In genomic region chr17:27353469-27354050, GRCh38 we compare ENCODE assay signal across 1 cellular context.
A peak's percentile ranks its signal among the peaks of the same experiment; 100 is the strongest.
TF ChIP-seq lines count a peak whose summit lies in the region.

No MANE protein-coding gene starts in this region.

TF ChIP-seq in K562, 482 proteins besides CTCF, POLR2A, EP300 and RAD21 (continued from another document and continues in another):
- TF ChIP-seq IRF1 (CRISPR knock-in tag; IDR thresholded peaks at IDR 0.05; ENCODE audit: borderline replicate concordance) (no peak), PYGO2 (tag; IDR thresholded peaks at IDR 0.05) (no peak), CC2D1A (IDR thresholded peaks at IDR 0.05) (no peak), BMI1 (IDR thresholded peaks at IDR 0.05; ENCODE audit: low read length) (no peak), RAD51 (IDR thresholded peaks at IDR 0.05; ENCODE audit: borderline replicate concordance, low read depth) (no peak), ZNF282 (CRISPR knock-in tag; IDR thresholded peaks at IDR 0.05) (no peak), DEAF1 (CRISPR knock-in tag; IDR thresholded peaks at IDR 0.05) (0 out of 2 replicates have a peak, but pooled peaks have one; percentile 54), PKNOX1 (IDR thresholded peaks at IDR 0.05) (no peak), ZBTB11 (CRISPR knock-in tag; IDR thresholded peaks at IDR 0.05) (peak in 1 of 3 experiments; percentile 48; a peak in 1 of 6 replicates), CBX8 (IDR thresholded peaks at IDR 0.05; ENCODE audit: borderline replicate concordance, extremely low read depth, low read depth, low read length, poor library complexity, severe bottlenecking) (no peak), SREBF2 (CRISPR knock-in tag; IDR thresholded peaks at IDR 0.05) (no peak), PHB2 (IDR thresholded peaks at IDR 0.05; ENCODE audit: low read depth) (no peak), PHF21A (IDR thresholded peaks at IDR 0.05; ENCODE audit: borderline replicate concordance, low read depth) (no peak), JUNB (CRISPR knock-in tag; conservative IDR thresholded peaks at IDR 0.05) (peak; percentile 99), POU5F1 (IDR thresholded peaks at IDR 0.05; ENCODE audit: borderline replicate concordance, low read depth, low read length, partially characterized antibody) (no peak), ETS1 (conservative IDR thresholded peaks at IDR 0.05; ENCODE audit: control insufficient read depth, low read depth, low read length) (peak; percentile 82), IRF9 (tag; IDR thresholded peaks at IDR 0.05) (no peak), AFF1 (IDR thresholded peaks at IDR 0.05; ENCODE audit: low read depth in 1 of 2, partially characterized antibody in 2 of 2) (peak in 1 of 2 experiments; percentile 32), ZBED1 (IDR thresholded peaks at IDR 0.05) (0 out of 2 replicates have a peak, but pooled peaks have one; percentile 17), GATAD2A (IDR thresholded peaks at IDR 0.05) (0 out of 2 replicates have a peak, but pooled peaks have one; percentile 66), HOXB6 (CRISPR knock-in tag; IDR thresholded peaks at IDR 0.05; ENCODE audit: borderline replicate concordance) (no peak), RBFOX2 (IDR thresholded peaks at IDR 0.05; ENCODE audit: low read depth, low read length) (peak; percentile 100), NCOA4 (IDR thresholded peaks at IDR 0.05; ENCODE audit: partially characterized antibody) (no peak), ZNF449 (CRISPR knock-in tag; IDR thresholded peaks at IDR 0.05) (no peak), C11orf30 (IDR thresholded peaks at IDR 0.05; ENCODE audit: low read depth) (peak; percentile 77), ETV1 (tag; conservative IDR thresholded peaks at IDR 0.05; ENCODE audit: low read depth) (peak; percentile 88), ATF6 (CRISPR knock-in tag; IDR thresholded peaks at IDR 0.05) (no peak), THAP7 (CRISPR knock-in tag; IDR thresholded peaks at IDR 0.05) (no peak), ZNF239 (CRISPR knock-in tag; IDR thresholded peaks at IDR 0.05) (no peak), PHF20 (IDR thresholded peaks at IDR 0.05; ENCODE audit: partially characterized antibody) (no peak), ZNF76 (CRISPR knock-in tag; IDR thresholded peaks at IDR 0.05; ENCODE audit: borderline replicate concordance) (0 out of 2 replicates have a peak, but pooled peaks have one; percentile 43), ETV5 (CRISPR knock-in tag; IDR thresholded peaks at IDR 0.05; ENCODE audit: low read depth) (peak; percentile 64), PTTG1 (tag; IDR thresholded peaks at IDR 0.05; ENCODE audit: low read depth) (no peak), HDAC3 (IDR thresholded peaks at IDR 0.05; ENCODE audit: borderline replicate concordance, partially characterized antibody) (no peak), ZC3H4 (CRISPR knock-in tag; IDR thresholded peaks at IDR 0.05; ENCODE audit: borderline replicate concordance) (no peak), SMARCA5 (IDR thresholded peaks at IDR 0.05) (no peak), ZNF12 (CRISPR knock-in tag; IDR thresholded peaks at IDR 0.05) (no peak), HMG20B (CRISPR knock-in tag; IDR thresholded peaks at IDR 0.05) (no peak), RBM25 (IDR thresholded peaks at IDR 0.05; ENCODE audit: low read depth, low read length, severe bottlenecking) (peak; percentile 28), DACH1 (IDR thresholded peaks at IDR 0.05; ENCODE audit: partially characterized antibody) (no peak), CLOCK (CRISPR knock-in tag; IDR thresholded peaks at IDR 0.05; ENCODE audit: borderline replicate concordance) (no peak)
